10 cellular contexts compared by ENCODE assay signal in the genomic region with DNA sequence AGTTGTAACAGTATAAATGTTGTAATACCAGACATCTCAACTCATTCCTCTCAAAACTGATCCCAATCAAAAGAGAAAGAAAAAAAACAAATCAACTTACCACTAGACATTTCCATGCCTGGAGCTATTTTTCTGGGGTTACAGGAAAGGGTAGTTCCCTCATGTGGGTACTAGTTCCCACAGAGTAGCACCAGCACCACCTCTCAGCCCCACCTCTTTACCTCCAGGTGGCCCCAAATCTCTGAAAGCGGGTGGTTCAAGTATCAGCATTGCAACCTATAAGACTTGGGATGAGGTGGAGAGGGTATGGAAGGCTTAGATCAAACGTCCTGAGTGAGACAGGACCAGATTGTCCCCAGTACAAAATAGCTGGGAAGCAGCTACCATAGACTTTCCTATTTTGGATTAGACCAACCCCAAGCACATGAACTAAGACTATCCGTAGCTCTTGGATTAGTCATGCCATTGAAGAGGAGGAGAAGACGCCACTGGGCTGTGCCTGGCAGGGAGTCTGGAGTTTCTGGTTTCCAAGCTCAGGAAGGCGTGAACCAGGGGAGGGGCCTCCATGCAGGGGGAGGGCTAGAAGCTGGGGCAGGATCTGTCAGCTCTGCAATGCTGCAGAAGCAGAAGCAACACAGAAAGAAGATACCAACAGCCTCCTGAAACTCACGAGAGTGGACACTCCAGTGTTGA. TPM values are rescaled to one million over a fixed set of nuclear protein-coding genes. Genes with fewer than 3 reads are reported as not detected.
A peak's percentile ranks its signal among the peaks of the same experiment; 100 is the strongest.
DNase-seq lines count a peak whose midpoint lies in the region; TF ChIP-seq lines count a peak whose summit lies in the region.
"Had no signal": no experiment of that assay in that cellular context is flagged by ENCODE, and none has a peak within 500 bp of the region (broad histone marks: within the 10 kb centered on the region; RNA-seq: fewer than 3 reads in every experiment).

A gene with protein sequence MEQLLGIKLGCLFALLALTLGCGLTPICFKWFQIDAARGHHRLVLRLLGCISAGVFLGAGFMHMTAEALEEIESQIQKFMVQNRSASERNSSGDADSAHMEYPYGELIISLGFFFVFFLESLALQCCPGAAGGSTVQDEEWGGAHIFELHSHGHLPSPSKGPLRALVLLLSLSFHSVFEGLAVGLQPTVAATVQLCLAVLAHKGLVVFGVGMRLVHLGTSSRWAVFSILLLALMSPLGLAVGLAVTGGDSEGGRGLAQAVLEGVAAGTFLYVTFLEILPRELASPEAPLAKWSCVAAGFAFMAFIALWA (plus strand): TSS at position 620 of the 693 bp plus-strand sequence. CDS start 154 bp downstream, outside the sequence.

- no peak within 1 kb of the TSS for H2AFZ ChIP-seq in OCI-LY7 (ENCODE audit: low read length)

- H3K36me3 ChIP-seq in HUES64 (ENCODE audit: insufficient read depth, low read length), result peaks cover 39% of the 10 kb centered on the region
- peaks cover 11 to 21% of the 10 kb centered on the region in 2 donors for H3K36me3 ChIP-seq in esophagus (ENCODE audit: control insufficient read depth in 2 of 2, insufficient read depth in 2 of 2, low read length in 1 of 2)
- H3K36me3 ChIP-seq in OCI-LY7 (ENCODE audit: insufficient read depth, low read length), result peaks cover 39% of the 10 kb centered on the region
- H3K36me3 ChIP-seq in ascending aorta, result peaks cover 30 to 33% of the 10 kb centered on the region in 2 donors

- CTCF ChIA-PET in AG04449 (lab: Yijun Ruan, JAX), result interaction anchor here (1.0 to 17.1 kb wide), 8 partner anchors 11 to 106 kb away, joined by 4 to 288 read pairs (median 11); no protein-coding TSS in a partner anchor
- CTCF ChIA-PET in OCI-LY7 (lab: Charles Lee; ENCODE audit: unreplicated experiment), result no interaction called here

- H3K9me3 ChIP-seq in HUES64 (ENCODE audit: insufficient read depth, low read depth, low read length), result no peaks in the 10 kb centered on the region
- no peaks in the 10 kb centered on the region for H3K9me3 ChIP-seq in esophagus (ENCODE audit: control insufficient read depth in 2 of 2, insufficient read depth in 1 of 2, low read depth in 1 of 2, low read length in 1 of 2)
- H3K9me3 ChIP-seq in OCI-LY7 (ENCODE audit: low read length), result no peaks in the 10 kb centered on the region
- H3K9me3 ChIP-seq in ascending aorta, result no peaks in the 10 kb centered on the region

- BruUV-seq in OCI-LY7 (replicated peaks; lab: Mats Ljungman, UMichigan), result no TSS peak

- peaks cover 10% of the 10 kb centered on the region for H3K4me1 ChIP-seq in HUES64 (ENCODE audit: insufficient read depth, low read length)
- H3K4me1 ChIP-seq in esophagus (ENCODE audit: control insufficient read depth in 2 of 2, insufficient read depth in 2 of 2, low read length in 1 of 2), result peaks cover 3 to 8% of the 10 kb centered on the region in 2 donors
- H3K4me1 ChIP-seq in OCI-LY7 (ENCODE audit: insufficient read depth, low read length, poor library complexity, severe bottlenecking), result no peaks in the 10 kb centered on the region
- no peaks in the 10 kb centered on the region for H3K4me1 ChIP-seq in ascending aorta

- peak; percentile 21 for DNase-seq in AG04449 (ENCODE audit: low read depth, low spot score)
- peak; percentile 47 for DNase-seq in myocyte (ENCODE audit: low read depth)
- no peak for DNase-seq in OCI-LY7 (ENCODE audit: low spot score)
- no peak for DNase-seq in globus pallidus (ENCODE audit: low spot score)
- DNase-seq in ascending aorta (ENCODE audit: low spot score in 2 of 2), result no peak
- no peak for DNase-seq in NCI-H2029 treated with DMSO at 0.1 percent for 48 hours (lab: John Stamatoyannopoulos, UW)
- DNase-seq: activated CD8-positive, alpha-beta memory T cell treated with anti-CD3 and anti-CD28 coated beads, Interleukin-2, amount 10 ng/mL, durations not matched to agents 7 days and 5 days; NCI-H345 had no signal

- intact Hi-C loops in OCI-LY7 (cut with micrococcal nuclease; ENCODE audit: unreplicated experiment), result no loop called here
- intact Hi-C loops in ascending aorta (cut with DNase I), result no loop called here

- no peaks in the 10 kb centered on the region for H4K20me1 ChIP-seq in OCI-LY7 (ENCODE audit: insufficient read depth, low read length)

- H3K9ac ChIP-seq in HUES64 (ENCODE audit: low read depth, low read length), result no peak within 1 kb of the TSS

- no peak within 1 kb of the TSS; the same call in 1 of the 2 replicates for H3K27ac ChIP-seq in HUES64 (ENCODE audit: low read depth, low read length)
- peak within 1 kb of the TSS; percentile 81 to 89 for H3K27ac ChIP-seq in esophagus (ENCODE audit: low read depth in 2 of 2, low read length in 1 of 2)
- H3K27ac ChIP-seq in OCI-LY7 (ENCODE audit: low read depth, low read length, poor library complexity, severe bottlenecking), result no peak within 1 kb of the TSS
- H3K27ac ChIP-seq in ascending aorta, result peak within 1 kb of the TSS in 1 of 2 donors; percentile 28

- no peaks in the 10 kb centered on the region for H3K27me3 ChIP-seq in HUES64 (ENCODE audit: insufficient read depth, low read length)
- H3K27me3 ChIP-seq in esophagus (ENCODE audit: control insufficient read depth in 1 of 2, insufficient read depth in 2 of 2, low read length in 2 of 2), result no peaks in the 10 kb centered on the region
- H3K27me3 ChIP-seq in ascending aorta, result no peaks in the 10 kb centered on the region

- H3K4me3 ChIP-seq in AG04449 (ENCODE audit: low read depth, low read length), result no peak within 1 kb of the TSS
- H3K4me3 ChIP-seq in HUES64 (ENCODE audit: low read length), result peak within 1 kb of the TSS; percentile 23; the same call in 1 of the 2 replicates
- peak within 1 kb of the TSS; percentile 0 to 26 for H3K4me3 ChIP-seq in esophagus (ENCODE audit: low read depth in 1 of 2, low read length in 2 of 2)
- H3K4me3 ChIP-seq in OCI-LY7 (ENCODE audit: low read depth, low read length, poor library complexity, severe bottlenecking), result no peak within 1 kb of the TSS
- no peak within 1 kb of the TSS for H3K4me3 ChIP-seq in ascending aorta

- WGBS in HUES64, result 26% methylated on average over 6 of the region's 6 CpGs
- WGBS in esophagus, 2 donors, result 29 to 32% methylated on average over 6 of the region's 6 CpGs

- H3K4me2 ChIP-seq in OCI-LY7 (ENCODE audit: low read length), result no peak within 1 kb of the TSS

- H3K9me2 ChIP-seq in OCI-LY7 (ENCODE audit: insufficient read depth, low read length), result no peaks in the 10 kb centered on the region

- no peak for TF ChIP-seq CTCF in AG04449 (IDR thresholded peaks at IDR 0.05; ENCODE audit: insufficient read depth, low read length, missing control alignments)
- no peak for TF ChIP-seq CTCF in OCI-LY7 (conservative IDR thresholded peaks at IDR 0.05; ENCODE audit: low read length)
- no peak for TF ChIP-seq CTCF in ascending aorta (IDR thresholded peaks at IDR 0.05)

- POLR2A ChIA-PET in AG04449 (lab: Yijun Ruan, JAX), result interaction anchor here (0.9 to 1.2 kb wide), 3 partner anchors 10 to 105 kb away, joined by 3 read pairs; no protein-coding TSS in a partner anchor
- POLR2A ChIA-PET in OCI-LY7 (lab: Charles Lee), result interaction anchor here (0.9 to 2.2 kb wide), 2 partner anchors 10 to 14 kb away, joined by 3 to 5 read pairs; no protein-coding TSS in a partner anchor

- no peaks in the 10 kb centered on the region for H3K79me2 ChIP-seq in OCI-LY7 (ENCODE audit: insufficient read depth, low read depth, low read length)

RNA-seq across cellular contexts. Expression of the gene that starts here (rescaled TPM):
- not detected for polyA plus RNA-seq in HUES64 (2013, experiment 1 of 2)
- not detected for polyA plus RNA-seq in HUES64 (2013, experiment 2 of 2)
- 10 to 100 TPM in 1 of 2 donors, 1 to 10 TPM in 1; 8.2 to 20.3 TPM for polyA plus RNA-seq in esophagus
- total RNA-seq in myocyte (not detected in 2 replicates), OCI-LY7 (2022) (0.23 TPM in 1 of 2 replicates, not detected in the other), ascending aorta (not detected)
- polyA plus RNA-seq in myocyte (2012), result not detected
- total RNA-seq in OCI-LY7 (2014; rRNA removed; shearing (Covaris generic)), result 0.28 and 1.2 TPM in 2 replicates

Comparison
In these comparisons a context has a peak if more than half of its experiments do, and no peak if none do; other contexts are left out.
1. Peak in DNase-seq in myocyte; RNA of the gene not detected or under 1 TPM.
2. H3K4me3 ChIP-seq: peak in HUES64 (single experiment) and esophagus (2 of 2); none in AG04449 (single experiment), OCI-LY7 (single experiment) and ascending aorta (0 of 2).
3. H3K27ac ChIP-seq: peak in esophagus (2 of 2); none in HUES64 (single experiment) and OCI-LY7 (single experiment).